ENCODE assay signal across 28 cellular contexts in the genomic region with DNA sequence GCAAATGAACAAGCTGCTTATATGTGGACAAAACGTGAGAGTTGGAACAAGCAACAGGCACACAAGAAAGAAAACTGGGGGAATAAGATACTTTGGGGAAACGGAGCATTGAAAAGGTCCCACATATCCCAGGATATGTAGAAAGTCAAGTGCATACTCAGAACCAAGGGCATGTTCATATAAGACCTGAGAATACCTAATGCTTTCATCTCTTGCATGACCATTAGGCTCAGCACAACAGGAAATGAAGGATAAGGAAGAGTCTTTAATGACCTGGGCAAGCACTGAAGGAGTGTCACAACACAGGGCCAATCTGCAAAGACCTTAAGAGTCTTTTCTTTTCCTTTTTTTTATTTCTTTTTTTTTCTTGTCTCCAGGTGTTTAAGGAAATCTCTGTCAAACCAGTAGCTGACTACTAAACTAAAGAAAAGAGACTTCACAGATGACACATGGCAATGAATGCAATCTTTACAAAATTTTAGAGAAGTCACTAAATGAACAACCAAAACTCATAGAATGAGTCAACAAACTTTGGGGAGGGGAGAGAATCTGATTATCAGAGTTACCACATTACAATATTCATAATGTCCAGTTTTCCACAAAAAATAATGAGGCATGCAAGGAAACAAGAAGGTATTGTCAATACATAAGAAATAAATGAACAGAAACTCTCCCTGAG.
DNase-seq lines count a peak whose midpoint lies in the region; ATAC-seq, FAIRE-seq and TF ChIP-seq lines count a peak whose summit lies in the region.
"Had no signal": no experiment of that assay in that cellular context is flagged by ENCODE, and none has a peak within 500 bp of the region (broad histone marks: within the 10 kb centered on the region; RNA-seq: fewer than 3 reads in every experiment).

No MANE protein-coding gene starts in this region.

- H3K4me1 ChIP-seq in GM23338 (ENCODE audit: insufficient read depth): no peaks in the 10 kb centered on the region
- no peaks in the 10 kb centered on the region for H3K4me1 ChIP-seq in CD8-positive, alpha-beta memory T cell (ENCODE audit: insufficient read depth, low read length)
- H3K4me1 ChIP-seq: left ventricle myocardium inferior, psoas muscle, stomach, thyroid gland had no signal

- no peak for TF ChIP-seq CTCF in GM23338 (conservative IDR thresholded peaks at IDR 0.05; ENCODE audit: low read depth in 2 of 2)
- TF ChIP-seq CTCF in bronchial epithelial cell (IDR thresholded peaks at IDR 0.05; ENCODE audit: insufficient read depth, low read length, severe bottlenecking): no peak

- peak; percentile 2 for DNase-seq in DMS53 (lab: John Stamatoyannopoulos, UW)
- no peak for DNase-seq in DMS53 treated with DMSO at 0.1 percent for 48 hours (lab: John Stamatoyannopoulos, UW; ENCODE audit: unreplicated experiment)
- DNase-seq in GM23338 (ENCODE audit: low spot score): peak; percentile 1
- peak; percentile 0 for DNase-seq in bronchial epithelial cell (ENCODE audit: low read depth)
- DNase-seq in CD8-positive, alpha-beta memory T cell: no peak
- DNase-seq in NCI-H1048 (lab: John Stamatoyannopoulos, UW): no peak
- no peak for DNase-seq in AG08396 (ENCODE audit: low spot score)
- DNase-seq: activated CD4-positive, CD25-positive, alpha-beta regulatory T cell treated with anti-CD3 and anti-CD28 coated beads, Interleukin-2, amount 50 U/mL, for 72 hours; activated naive CD4-positive, alpha-beta T cell treated with anti-CD3 and anti-CD28 coated beads, Interleukin-2, amount 50 U/mL, for 16 hours; activated T-cell treated with anti-CD3 and anti-CD28 coated beads, Interleukin-2, amount 50 U/mL, for 24 hours; CD4-positive, alpha-beta memory T cell; effector CD8-positive, alpha-beta T cell; glutamatergic neuron; GM23248; left ventricle myocardium inferior; naive B cell; NCI-H1694; psoas muscle; stomach; T-helper 17 cell; thyroid gland had no signal

- H3K27me3 Mint-ChIP-seq in GM23338 (ENCODE audit: insufficient read depth, low read depth, poor library complexity): no peaks in the 10 kb centered on the region
- peaks cover 0 to 7% of the 10 kb centered on the region in 2 donors for H3K27me3 Mint-ChIP-seq in CD8-positive, alpha-beta memory T cell
- H3K27me3 Mint-ChIP-seq: CD4-positive, alpha-beta memory T cell; T-helper 17 cell had no signal

- H3K9me2 ChIP-seq in GM23338 (ENCODE audit: insufficient read depth): no peaks in the 10 kb centered on the region

- H3K9me3 Mint-ChIP-seq in GM23338: no peaks in the 10 kb centered on the region
- H3K9me3 Mint-ChIP-seq in CD8-positive, alpha-beta memory T cell: no peaks in the 10 kb centered on the region
- H3K9me3 Mint-ChIP-seq: activated T-cell treated with anti-CD3 and anti-CD28 coated beads, Interleukin-2, amount 50 U/mL, for 24 hours had no signal

- H3K4me3 Mint-ChIP-seq in GM23338: no peak overlapping the region
- no peak overlapping the region for H3K4me3 Mint-ChIP-seq in CD8-positive, alpha-beta memory T cell
- H3K4me3 Mint-ChIP-seq: activated T-cell treated with anti-CD3 and anti-CD28 coated beads, Interleukin-2, amount 50 U/mL, for 24 hours; CD4-positive, alpha-beta memory T cell; mesothelial cell of epicardium; naive B cell; T-helper 17 cell had no signal

- peaks cover 4% of the 10 kb centered on the region; the same call in 1 of the 3 replicates for H3K4me1 Mint-ChIP-seq in GM23338
- peaks cover 0 to 3% (median 0%) of the 10 kb centered on the region in 3 donors for H3K4me1 Mint-ChIP-seq in CD8-positive, alpha-beta memory T cell
- H3K4me1 Mint-ChIP-seq: CD4-positive, alpha-beta memory T cell; mesothelial cell of epicardium; T-helper 17 cell had no signal

- H3K4me2 ChIP-seq in GM23338: no peak overlapping the region

- H3K36me3 Mint-ChIP-seq in GM23338 (ENCODE audit: low read depth): no peaks in the 10 kb centered on the region
- no peaks in the 10 kb centered on the region for H3K36me3 Mint-ChIP-seq in CD8-positive, alpha-beta memory T cell
- H3K36me3 Mint-ChIP-seq: CD4-positive, alpha-beta memory T cell; mesothelial cell of epicardium; naive B cell had no signal

- POLR2A ChIA-PET in CD8-positive, alpha-beta memory T cell (lab: Charles Lee): no interaction called here

- H3F3A ChIP-seq in GM23338 (replicated peaks; ENCODE audit: low read depth): no peaks in the 10 kb centered on the region

- H3K79me2 ChIP-seq in GM23338 (replicated peaks; ENCODE audit: insufficient read depth): no peaks in the 10 kb centered on the region

- no peaks in the 10 kb centered on the region for H3K9me3 ChIP-seq in CD8-positive, alpha-beta memory T cell (ENCODE audit: low read length)
- H3K9me3 ChIP-seq: left ventricle myocardium inferior, neutrophil, psoas muscle, stomach, thyroid gland had no signal

- no peak overlapping the region for H3K27ac ChIP-seq in GM23338 (ENCODE audit: low read depth)
- no peak overlapping the region for H3K27ac ChIP-seq in CD8-positive, alpha-beta memory T cell (ENCODE audit: low read depth, low read length)
- H3K27ac ChIP-seq: 22Rv1, epithelial cell of prostate, GM23248, left ventricle myocardium inferior, neutrophil, psoas muscle, SK-N-MC, stomach, thyroid gland had no signal

- no peaks in the 10 kb centered on the region for H4K20me1 ChIP-seq in GM23338 (replicated peaks; ENCODE audit: insufficient read depth)

- no peak for FAIRE-seq in bronchial epithelial cell (lab: Jason Lieb, UNC)
- FAIRE-seq: islet of Langerhans had no signal

- H3K27ac Mint-ChIP-seq in GM23338: no peak overlapping the region
- H3K27ac Mint-ChIP-seq in CD8-positive, alpha-beta memory T cell: no peak overlapping the region
- H3K27ac Mint-ChIP-seq: activated T-cell treated with anti-CD3 and anti-CD28 coated beads, Interleukin-2, amount 50 U/mL, for 24 hours; CD4-positive, alpha-beta memory T cell; mesothelial cell of epicardium; naive B cell; T-helper 17 cell had no signal

- H3K27me3 ChIP-seq in GM23338 (ENCODE audit: insufficient read depth) (no peaks in the 10 kb centered on the region), bronchial epithelial cell (ENCODE audit: control insufficient read depth, insufficient read depth, low read length) (no peaks in the 10 kb centered on the region)
- no peaks in the 10 kb centered on the region for H3K27me3 ChIP-seq in CD8-positive, alpha-beta memory T cell (ENCODE audit: insufficient read depth, low read length, poor library complexity, severe bottlenecking)
- H3K27me3 ChIP-seq: neutrophil had no signal

- ATAC-seq in GM23338 (no peak), HG03108 (IDR thresholded peaks at IDR 0.05; ENCODE audit: unreplicated experiment) (peak; percentile 83)
- ATAC-seq: psoas muscle, T-helper 17 cell had no signal

- H3K36me3 ChIP-seq in GM23338 (ENCODE audit: insufficient read depth) (no peaks in the 10 kb centered on the region), bronchial epithelial cell (ENCODE audit: control insufficient read depth, insufficient read depth, low read length) (no peaks in the 10 kb centered on the region)
- no peaks in the 10 kb centered on the region for H3K36me3 ChIP-seq in CD8-positive, alpha-beta memory T cell (ENCODE audit: insufficient read depth, low read length)
- H3K36me3 ChIP-seq: left ventricle myocardium inferior, neutrophil, stomach, thyroid gland had no signal

- H3K4me3 ChIP-seq in GM23338: no peak overlapping the region
- H3K4me3 ChIP-seq in bronchial epithelial cell (ENCODE audit: low read depth, low read length): no peak overlapping the region
- H3K4me3 ChIP-seq in CD8-positive, alpha-beta memory T cell (ENCODE audit: low read length): no peak overlapping the region
- H3K4me3 ChIP-seq: GM23248, left ventricle myocardium inferior, psoas muscle, SK-N-MC, stomach, thyroid gland had no signal

- CTCF ChIA-PET in CD8-positive, alpha-beta memory T cell (lab: Charles Lee): no interaction called here

- no peak overlapping the region for H2AFZ ChIP-seq in GM23338
- H2AFZ ChIP-seq: GM23248 had no signal

TF ChIP-seq in GM23338, 12 proteins besides CTCF, POLR2A, EP300 and RAD21 (continues in another document):
- TF ChIP-seq STAT1 (IDR thresholded peaks at IDR 0.05; ENCODE audit: unreplicated experiment): no peak
- TF ChIP-seq, protein P1, sequence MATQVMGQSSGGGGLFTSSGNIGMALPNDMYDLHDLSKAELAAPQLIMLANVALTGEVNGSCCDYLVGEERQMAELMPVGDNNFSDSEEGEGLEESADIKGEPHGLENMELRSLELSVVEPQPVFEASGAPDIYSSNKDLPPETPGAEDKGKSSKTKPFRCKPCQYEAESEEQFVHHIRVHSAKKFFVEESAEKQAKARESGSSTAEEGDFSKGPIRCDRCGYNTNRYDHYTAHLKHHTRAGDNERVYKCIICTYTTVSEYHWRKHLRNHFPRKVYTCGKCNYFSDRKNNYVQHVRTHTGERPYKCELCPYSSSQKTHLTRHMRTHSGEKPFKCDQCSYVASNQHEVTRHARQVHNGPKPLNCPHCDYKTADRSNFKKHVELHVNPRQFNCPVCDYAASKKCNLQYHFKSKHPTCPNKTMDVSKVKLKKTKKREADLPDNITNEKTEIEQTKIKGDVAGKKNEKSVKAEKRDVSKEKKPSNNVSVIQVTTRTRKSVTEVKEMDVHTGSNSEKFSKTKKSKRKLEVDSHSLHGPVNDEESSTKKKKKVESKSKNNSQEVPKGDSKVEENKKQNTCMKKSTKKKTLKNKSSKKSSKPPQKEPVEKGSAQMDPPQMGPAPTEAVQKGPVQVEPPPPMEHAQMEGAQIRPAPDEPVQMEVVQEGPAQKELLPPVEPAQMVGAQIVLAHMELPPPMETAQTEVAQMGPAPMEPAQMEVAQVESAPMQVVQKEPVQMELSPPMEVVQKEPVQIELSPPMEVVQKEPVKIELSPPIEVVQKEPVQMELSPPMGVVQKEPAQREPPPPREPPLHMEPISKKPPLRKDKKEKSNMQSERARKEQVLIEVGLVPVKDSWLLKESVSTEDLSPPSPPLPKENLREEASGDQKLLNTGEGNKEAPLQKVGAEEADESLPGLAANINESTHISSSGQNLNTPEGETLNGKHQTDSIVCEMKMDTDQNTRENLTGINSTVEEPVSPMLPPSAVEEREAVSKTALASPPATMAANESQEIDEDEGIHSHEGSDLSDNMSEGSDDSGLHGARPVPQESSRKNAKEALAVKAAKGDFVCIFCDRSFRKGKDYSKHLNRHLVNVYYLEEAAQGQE (IDR thresholded peaks at IDR 0.05; ENCODE audit: unreplicated experiment): no peak
- TF ChIP-seq ZNF331 (CRISPR knock-in tag; IDR thresholded peaks at IDR 0.05; ENCODE audit: low read depth): no peak
- TF ChIP-seq JUNB (IDR thresholded peaks at IDR 0.05; ENCODE audit: unreplicated experiment): no peak
- TF ChIP-seq NANOG (IDR thresholded peaks at IDR 0.05; ENCODE audit: borderline replicate concordance): no peak

Comparison
In these comparisons a context has a peak if more than half of its experiments do, and no peak if none do; other contexts are left out.
1. DNase-seq: peak in DMS53 (single experiment), GM23338 (single experiment) and bronchial epithelial cell (single experiment); none in DMS53 treated with DMSO at 0.1 percent for 48 hours (single experiment), CD8-positive, alpha-beta memory T cell (0 of 5), NCI-H1048 (single experiment) and AG08396 (single experiment).